In the genomic region with DNA sequence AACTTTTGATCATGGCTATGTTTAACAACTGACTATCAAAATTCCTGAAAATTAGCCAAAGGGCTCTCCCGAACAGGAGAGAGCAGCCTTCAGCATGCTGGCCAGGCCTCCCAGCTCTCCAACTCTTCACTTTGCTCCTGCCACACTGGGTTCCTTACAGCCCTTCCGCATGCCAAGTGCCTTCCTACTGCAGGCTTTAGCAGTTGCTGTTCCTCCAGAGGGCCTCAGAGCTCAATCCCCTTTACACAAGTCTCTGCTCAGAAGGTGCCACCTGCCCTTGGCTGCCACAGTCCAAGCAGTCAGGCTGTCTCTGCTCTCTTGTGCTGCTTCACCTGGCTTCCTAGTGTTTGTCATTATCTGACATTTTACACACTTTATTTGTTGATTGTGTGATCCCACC, we compare ENCODE assay signal across 15 cellular contexts.
"Had no signal": no experiment of that assay in that cellular context is flagged by ENCODE, and none has a peak within 500 bp of the region (broad histone marks: within the 10 kb centered on the region; RNA-seq: fewer than 3 reads in every experiment).

No MANE protein-coding gene starts in this region.

- ATAC-seq: activated T-cell treated with anti-CD3 and anti-CD28 coated beads, Interleukin-2, amount 50 U/mL, for 72 hours had no signal

- DNase-seq: activated CD4-positive, alpha-beta memory T cell treated with anti-CD3 and anti-CD28 coated beads for 36 hours; activated CD4-positive, alpha-beta T cell treated with anti-CD3 and anti-CD28 coated beads for 1 hour; activated gamma-delta T cell treated with Interleukin-2 at 50 U/mL for 16 hours; activated naive CD8-positive, alpha-beta T cell treated with anti-CD3 and anti-CD28 coated beads, Interleukin-2, amount 10 ng/mL, durations not matched to agents 7 days and 5 days; activated T-cell treated with anti-CD3 and anti-CD28 coated beads, Interleukin-2, amount 50 U/mL, for 72 hours; anterior cingulate cortex; dorsolateral prefrontal cortex; glutamatergic neuron; sigmoid colon; stimulated activated CD4-positive, alpha-beta T cell treated with anti-CD3 and anti-CD28 coated beads, Interleukin-2, amount 100 ng/mL, for 24 hours; stimulated activated naive CD4-positive, alpha-beta T cell; upper lobe of left lung had no signal

- H3K9me3 ChIP-seq: breast epithelium, esophagus muscularis mucosa, sigmoid colon, suprapubic skin, upper lobe of left lung had no signal

- H3K4me3 ChIP-seq: breast epithelium, dorsolateral prefrontal cortex, esophagus muscularis mucosa, sigmoid colon, suprapubic skin, upper lobe of left lung had no signal

- H3K27me3 ChIP-seq: breast epithelium, dorsolateral prefrontal cortex, esophagus muscularis mucosa, sigmoid colon, suprapubic skin, upper lobe of left lung had no signal

- H3K4me1 ChIP-seq: breast epithelium, esophagus muscularis mucosa, sigmoid colon, suprapubic skin, upper lobe of left lung had no signal

- H3K36me3 ChIP-seq: breast epithelium, esophagus muscularis mucosa, sigmoid colon, suprapubic skin, upper lobe of left lung had no signal

- H3K27ac ChIP-seq: breast epithelium, dorsolateral prefrontal cortex, esophagus muscularis mucosa, sigmoid colon, suprapubic skin, upper lobe of left lung had no signal
